In the genomic region with DNA sequence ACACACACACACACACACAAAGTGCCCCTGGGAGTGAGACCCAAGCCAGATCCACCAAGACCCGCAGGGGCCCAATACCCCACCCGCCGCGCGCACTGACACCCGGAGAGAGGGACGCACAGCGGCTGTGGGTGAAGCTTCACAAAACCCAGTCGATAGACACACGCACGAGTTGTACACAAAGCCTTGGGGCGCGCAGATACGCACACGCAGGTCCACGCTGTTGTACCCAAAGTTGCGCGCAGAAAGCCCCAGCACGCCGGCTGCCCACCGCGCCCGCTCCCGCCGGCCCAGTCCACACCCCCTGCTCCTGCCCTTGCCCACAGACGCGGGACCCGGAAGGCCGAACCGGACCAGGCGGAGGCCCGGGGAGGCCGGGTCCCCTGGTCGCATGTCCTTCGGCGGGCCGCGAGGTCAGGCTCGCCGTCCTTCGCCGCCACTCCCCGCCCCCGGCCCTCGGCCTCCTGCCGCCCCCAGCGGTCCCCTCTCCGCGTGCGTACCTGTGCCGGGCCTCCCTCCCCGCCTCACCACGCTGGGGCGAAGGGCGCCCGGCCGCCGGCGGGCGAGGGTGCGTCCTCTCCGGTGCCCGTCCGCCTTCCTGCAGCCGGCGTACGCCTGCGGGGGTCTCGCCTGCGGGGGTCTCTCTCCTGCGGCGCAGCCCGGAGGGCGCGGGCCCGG, we compare ENCODE assay signal across 8 cellular contexts. TPM values are rescaled to one million over a fixed set of nuclear protein-coding genes. Genes with fewer than 3 reads are reported as not detected.
DNase-seq lines count a peak whose midpoint lies in the region; ATAC-seq and TF ChIP-seq lines count a peak whose summit lies in the region.

A gene (minus strand): TSS at position 344 of the 678 bp plus-strand sequence. CDS start 1,180 bp downstream, outside the sequence.

- H3K36me3 Mint-ChIP-seq in CD4-positive, CD25-positive, alpha-beta regulatory T cell, result no peaks in the 10 kb centered on the region
- H3K36me3 Mint-ChIP-seq in natural killer cell, result no peaks in the 10 kb centered on the region

- H3K4me2 ChIP-seq in MM.1S (ENCODE audit: low read depth, low read length), result peak within 1 kb of the TSS; percentile 70

- TF ChIP-seq POLR2A in ovary (IDR thresholded peaks at IDR 0.05), result no peak

- peak within 1 kb of the TSS in 1 of 3 donors; percentile 79 for H3K27ac Mint-ChIP-seq in CD4-positive, CD25-positive, alpha-beta regulatory T cell
- H3K27ac Mint-ChIP-seq in natural killer cell, result no peak within 1 kb of the TSS

- H3K9me3 Mint-ChIP-seq in CD4-positive, CD25-positive, alpha-beta regulatory T cell, result no peaks in the 10 kb centered on the region
- no peaks in the 10 kb centered on the region for H3K9me3 Mint-ChIP-seq in natural killer cell

- H3K79me2 ChIP-seq in MM.1S (ENCODE audit: low read length), result no peaks in the 10 kb centered on the region

- H2AFZ ChIP-seq in MM.1S (ENCODE audit: low read length), result peak within 1 kb of the TSS; percentile 36; the same call in 1 of the 2 replicates

- no peaks in the 10 kb centered on the region for H3K36me3 ChIP-seq in CD4-positive, CD25-positive, alpha-beta regulatory T cell (ENCODE audit: control insufficient read depth, insufficient read depth, low read length)
- H3K36me3 ChIP-seq in MM.1S (replicated peaks; ENCODE audit: insufficient read depth, low read length) (no peaks in the 10 kb centered on the region), ovary (no peaks in the 10 kb centered on the region)
- no peaks in the 10 kb centered on the region for H3K36me3 ChIP-seq in effector memory CD4-positive, alpha-beta T cell (ENCODE audit: control insufficient read depth, insufficient read depth, low read length)

- H3K4me3 Mint-ChIP-seq in CD4-positive, CD25-positive, alpha-beta regulatory T cell, result peak within 1 kb of the TSS; percentile 49 to 75 (median 69)
- peak within 1 kb of the TSS; percentile 70 for H3K4me3 Mint-ChIP-seq in natural killer cell

- no peaks in the 10 kb centered on the region for H3K9me2 ChIP-seq in MM.1S (replicated peaks; ENCODE audit: insufficient read depth, low read length)

- TF ChIP-seq CTCF in MM.1S (IDR thresholded peaks at IDR 0.05; ENCODE audit: low read length) (no peak), natural killer cell (IDR thresholded peaks at IDR 0.05) (no peak), ovary (IDR thresholded peaks at IDR 0.05) (no peak)

- no peaks in the 10 kb centered on the region for H4K20me1 ChIP-seq in MM.1S (ENCODE audit: insufficient read depth, low read length)

- H3K4me1 ChIP-seq in CD4-positive, CD25-positive, alpha-beta regulatory T cell (ENCODE audit: control insufficient read depth, insufficient read depth, low read length, poor library complexity, severe bottlenecking), result peaks cover 9% of the 10 kb centered on the region
- H3K4me1 ChIP-seq in MM.1S (ENCODE audit: low read length) (peaks cover 4% of the 10 kb centered on the region; the same call in 1 of the 2 replicates), ovary (ENCODE audit: insufficient read depth) (no peaks in the 10 kb centered on the region)
- H3K4me1 ChIP-seq in effector memory CD4-positive, alpha-beta T cell (ENCODE audit: control insufficient read depth, insufficient read depth, low read length, poor library complexity, severe bottlenecking), result peaks cover 3% of the 10 kb centered on the region

- TF ChIP-seq EP300 in ovary (IDR thresholded peaks at IDR 0.05), result no peak

- peaks cover 11% of the 10 kb centered on the region for H3K27me3 ChIP-seq in CD4-positive, CD25-positive, alpha-beta regulatory T cell (ENCODE audit: control insufficient read depth, insufficient read depth, low read length)
- H3K27me3 ChIP-seq in MM.1S (replicated peaks; ENCODE audit: insufficient read depth, low read length), result no peaks in the 10 kb centered on the region
- peaks cover 3% of the 10 kb centered on the region for H3K27me3 ChIP-seq in effector memory CD4-positive, alpha-beta T cell (replicated peaks; ENCODE audit: control insufficient read depth, insufficient read depth, low read length, poor library complexity, severe bottlenecking)
- no peaks in the 10 kb centered on the region for H3K27me3 ChIP-seq in ovary

- no peaks in the 10 kb centered on the region for H3F3A ChIP-seq in MM.1S (ENCODE audit: insufficient read depth, low read length)

- DNase-seq in CD4-positive, CD25-positive, alpha-beta regulatory T cell, result no peak
- DNase-seq in MM.1S, result no peak
- no peak for DNase-seq in effector memory CD4-positive, alpha-beta T cell
- DNase-seq in natural killer cell, result no peak
- no peak for DNase-seq in COLO829 (ENCODE audit: low spot score)
- DNase-seq in cerebellum (ENCODE audit: low spot score), result no peak
- DNase-seq in ovary, result no peak

- intact Hi-C loops in natural killer cell (cut with micrococcal nuclease) (no loop called here), ovary (cut with DNase I) (no loop called here)

- H3K4me3 ChIP-seq in CD4-positive, CD25-positive, alpha-beta regulatory T cell (ENCODE audit: low read depth, low read length), result no peak within 1 kb of the TSS
- H3K4me3 ChIP-seq in MM.1S (ENCODE audit: low read length), result peak within 1 kb of the TSS; percentile 42
- H3K4me3 ChIP-seq in effector memory CD4-positive, alpha-beta T cell (ENCODE audit: insufficient read depth, low read depth, low read length, poor library complexity, severe bottlenecking), result peak within 1 kb of the TSS; percentile 32
- H3K4me3 ChIP-seq in ovary, result no peak within 1 kb of the TSS

- H3K9me3 ChIP-seq in CD4-positive, CD25-positive, alpha-beta regulatory T cell (ENCODE audit: control insufficient read depth in 2 of 2, low read length in 2 of 2), result no peaks in the 10 kb centered on the region
- no peaks in the 10 kb centered on the region for H3K9me3 ChIP-seq in MM.1S (replicated peaks; ENCODE audit: insufficient read depth, low read length)
- H3K9me3 ChIP-seq in effector memory CD4-positive, alpha-beta T cell (ENCODE audit: control insufficient read depth, low read length), result no peaks in the 10 kb centered on the region
- H3K9me3 ChIP-seq in ovary, result no peaks in the 10 kb centered on the region

- ATAC-seq in CD4-positive, CD25-positive, alpha-beta regulatory T cell (ENCODE audit: low read depth in 2 of 2), result no peak
- ATAC-seq in natural killer cell, result peak in 1 of 3 donors; percentile 13
- no peak for ATAC-seq in HG02759 (IDR thresholded peaks at IDR 0.05; ENCODE audit: unreplicated experiment)

- WGBS in ovary, 3 donors, result 1 to 2% (median 1%) methylated on average over 32 to 76 of the region's 76 CpGs

- peaks cover 37% of the 10 kb centered on the region for H3K27me3 Mint-ChIP-seq in CD4-positive, CD25-positive, alpha-beta regulatory T cell
- H3K27me3 Mint-ChIP-seq in natural killer cell (ENCODE audit: low read depth in 2 of 2), result peaks cover 21% of the 10 kb centered on the region in 2 donors

- no peak within 1 kb of the TSS for H3K9ac ChIP-seq in MM.1S (ENCODE audit: low read length)

- no peak within 1 kb of the TSS for H3K27ac ChIP-seq in CD4-positive, CD25-positive, alpha-beta regulatory T cell (ENCODE audit: insufficient read depth, low read length, poor library complexity, severe bottlenecking)
- no peak within 1 kb of the TSS for H3K27ac ChIP-seq in MM.1S (ENCODE audit: low read length)
- no peak within 1 kb of the TSS for H3K27ac ChIP-seq in effector memory CD4-positive, alpha-beta T cell (ENCODE audit: insufficient read depth, low read length, poor library complexity, severe bottlenecking)
- no peak within 1 kb of the TSS for H3K27ac ChIP-seq in ovary

- peaks cover 0 to 15% (median 8%) of the 10 kb centered on the region in 4 donors for H3K4me1 Mint-ChIP-seq in CD4-positive, CD25-positive, alpha-beta regulatory T cell
- H3K4me1 Mint-ChIP-seq in natural killer cell, result peaks cover 0 to 13% of the 10 kb centered on the region in 2 donors

RNA-seq across cellular contexts. Expression of the gene that starts here (rescaled TPM):
- total RNA-seq in CD4-positive, CD25-positive, alpha-beta regulatory T cell, result not detected
- polyA plus RNA-seq in CD4-positive, CD25-positive, alpha-beta regulatory T cell, result not detected
- under 1 TPM in 1 of 3 donors, not detected in 2; 0.35 TPM for total RNA-seq in natural killer cell
- total RNA-seq in cerebellum, result 6.4 TPM
- total RNA-seq in ovary, result 1 to 10 TPM in 4 of 7 donors, under 1 TPM in 2, not detected in 1; 0.33 to 1.7 (median 1.1) TPM
- polyA plus RNA-seq in ovary, result under 1 TPM; 0.72 to 0.99 TPM

Comparison
In these comparisons a context has a peak if more than half of its experiments do, and no peak if none do; other contexts are left out.
1. H3K4me3 ChIP-seq: peak in MM.1S (single experiment) and effector memory CD4-positive, alpha-beta T cell (single experiment); none in CD4-positive, CD25-positive, alpha-beta regulatory T cell (single experiment) and ovary (single experiment).